Comparison of ENCODE assay signal across 8 cellular contexts in the genomic region with DNA sequence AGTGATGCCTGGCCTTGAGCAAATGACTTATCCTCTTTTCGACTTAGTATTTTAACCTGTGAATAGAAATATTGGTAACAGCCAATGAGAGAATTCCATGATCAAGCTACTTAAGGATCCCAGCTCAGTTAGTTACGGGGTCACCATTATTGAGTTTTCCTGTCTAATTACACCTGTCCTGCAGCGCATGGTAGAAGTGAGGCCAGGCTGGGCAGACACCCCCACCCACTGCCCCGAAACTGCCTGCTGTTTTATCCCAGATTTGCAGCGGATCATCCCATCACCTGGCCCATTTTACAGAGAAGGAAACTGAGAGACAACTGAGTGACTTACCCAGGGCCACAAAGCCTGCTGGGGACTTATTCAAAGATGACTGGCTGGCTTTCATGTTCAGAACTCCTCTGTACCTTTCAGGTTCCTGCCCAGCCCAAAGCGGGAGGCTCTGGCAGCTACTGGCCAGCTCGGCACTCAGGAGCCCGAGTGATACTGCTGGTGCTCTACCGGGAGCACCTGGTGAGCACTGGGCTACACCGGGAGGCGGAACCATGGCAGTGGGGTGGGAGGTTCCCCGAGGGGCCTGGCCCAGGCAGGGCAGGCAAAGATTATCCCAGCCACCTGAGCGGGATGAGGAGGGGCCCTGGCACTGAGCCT. TPM values are rescaled to one million over a fixed set of nuclear protein-coding genes. Genes with fewer than 3 reads are reported as not detected.
A peak's percentile ranks its signal among the peaks of the same experiment; 100 is the strongest.
DNase-seq lines count a peak whose midpoint lies in the region; ATAC-seq lines count a peak whose summit lies in the region.

No MANE protein-coding gene starts in this region.

- H3K27me3 Mint-ChIP-seq in T-helper 1 cell treated with Interleukin-12 subunit alpha and Interleukin-12 subunit beta and Interleukin-4 antibody, amounts not matched to agents 30 μg/mL and 1 μg/mL, for 36 hours (ENCODE audit: low read depth), result no peaks in the 10 kb centered on the region
- H3K27me3 Mint-ChIP-seq in activated naive CD8-positive, alpha-beta T cell treated with anti-CD3 and anti-CD28 coated beads, Interleukin-2, amount 10 ng/mL, durations not matched to agents 7 days and 5 days, result no peaks in the 10 kb centered on the region
- peaks cover 9 to 21% (median 12%) of the 10 kb centered on the region in 3 donors for H3K27me3 Mint-ChIP-seq in immature natural killer cell (ENCODE audit: low read depth in 3 of 3)
- H3K27me3 Mint-ChIP-seq in stimulated activated naive B cell treated with anti-CD40 and anti-IgM and Interleukin-4, amounts not matched to agents 10 μg/mL and 1 μg/mL and 100 μg/mL, for 72 hours, result no peaks in the 10 kb centered on the region

- H3K36me3 Mint-ChIP-seq in T-helper 1 cell treated with Interleukin-12 subunit alpha and Interleukin-12 subunit beta and Interleukin-4 antibody, amounts not matched to agents 30 μg/mL and 1 μg/mL, for 36 hours (ENCODE audit: low read depth), result peaks cover 27% of the 10 kb centered on the region
- H3K36me3 Mint-ChIP-seq in activated naive CD8-positive, alpha-beta T cell treated with anti-CD3 and anti-CD28 coated beads, Interleukin-2, amount 10 ng/mL, durations not matched to agents 7 days and 5 days, result peaks cover 14% of the 10 kb centered on the region
- peaks cover 6 to 11% (median 6%) of the 10 kb centered on the region in 3 donors for H3K36me3 Mint-ChIP-seq in immature natural killer cell
- H3K36me3 Mint-ChIP-seq in stimulated activated naive B cell treated with anti-CD40 and anti-IgM and Interleukin-4, amounts not matched to agents 10 μg/mL and 1 μg/mL and 100 μg/mL, for 72 hours, result peaks cover 48 to 49% of the 10 kb centered on the region in 2 donors

- H3K4me3 Mint-ChIP-seq in T-helper 1 cell treated with Interleukin-12 subunit alpha and Interleukin-12 subunit beta and Interleukin-4 antibody, amounts not matched to agents 30 μg/mL and 1 μg/mL, for 36 hours, result peak overlapping the region; percentile 93
- peak overlapping the region; percentile 91 for H3K4me3 Mint-ChIP-seq in activated naive CD8-positive, alpha-beta T cell treated with anti-CD3 and anti-CD28 coated beads, Interleukin-2, amount 10 ng/mL, durations not matched to agents 7 days and 5 days
- H3K4me3 Mint-ChIP-seq in immature natural killer cell, result peak overlapping the region; percentile 91 to 98 (median 94)
- peak overlapping the region; percentile 97 for H3K4me3 Mint-ChIP-seq in stimulated activated naive B cell treated with anti-CD40 and anti-IgM and Interleukin-4, amounts not matched to agents 10 μg/mL and 1 μg/mL and 100 μg/mL, for 72 hours

- DNase-seq in T-helper 1 cell (no peak), immature natural killer cell (no peak), NCI-H1694 treated with DMSO at 0.1 percent for 48 hours (lab: John Stamatoyannopoulos, UW) (no peak)
- peak; percentile 31 for DNase-seq in activated naive CD8-positive, alpha-beta T cell treated with anti-CD3 and anti-CD28 coated beads, Interleukin-2, amount 10 ng/mL, durations not matched to agents 7 days and 5 days
- no peak for DNase-seq in stimulated activated naive B cell treated with anti-CD40 and anti-IgM and Interleukin-4, amounts not matched to agents 10 μg/mL and 1 μg/mL and 100 μg/mL, for 72 hours
- no peak for DNase-seq in stimulated activated CD4-positive, alpha-beta T cell treated with anti-CD3 and anti-CD28 coated beads, Interleukin-4, amount 100 ng/mL, for 24 hours

- H3K4me1 Mint-ChIP-seq in T-helper 1 cell treated with Interleukin-12 subunit alpha and Interleukin-12 subunit beta and Interleukin-4 antibody, amounts not matched to agents 30 μg/mL and 1 μg/mL, for 36 hours (ENCODE audit: low read depth), result peaks cover 28% of the 10 kb centered on the region
- H3K4me1 Mint-ChIP-seq in activated naive CD8-positive, alpha-beta T cell treated with anti-CD3 and anti-CD28 coated beads, Interleukin-2, amount 10 ng/mL, durations not matched to agents 7 days and 5 days, result peaks cover 27% of the 10 kb centered on the region
- peaks cover 36 to 42% of the 10 kb centered on the region in 2 donors for H3K4me1 Mint-ChIP-seq in immature natural killer cell
- H3K4me1 Mint-ChIP-seq in stimulated activated naive B cell treated with anti-CD40 and anti-IgM and Interleukin-4, amounts not matched to agents 10 μg/mL and 1 μg/mL and 100 μg/mL, for 72 hours, result peaks cover 24 to 45% of the 10 kb centered on the region in 2 donors

- no peak for ATAC-seq in activated naive CD8-positive, alpha-beta T cell treated with anti-CD3 and anti-CD28 coated beads, Interleukin-2, amount 10 ng/mL, durations not matched to agents 7 days and 5 days (ENCODE audit: low read depth)
- ATAC-seq in stimulated activated naive B cell treated with anti-CD40 and anti-IgM and Interleukin-4, amounts not matched to agents 10 μg/mL and 1 μg/mL and 100 μg/mL, for 72 hours (replicated peaks), result no peak
- ATAC-seq in HG03432 (IDR thresholded peaks at IDR 0.05; ENCODE audit: unreplicated experiment), result no peak

- H3K9me3 Mint-ChIP-seq in T-helper 1 cell treated with Interleukin-12 subunit alpha and Interleukin-12 subunit beta and Interleukin-4 antibody, amounts not matched to agents 30 μg/mL and 1 μg/mL, for 36 hours, result no peaks in the 10 kb centered on the region
- H3K9me3 Mint-ChIP-seq in activated naive CD8-positive, alpha-beta T cell treated with anti-CD3 and anti-CD28 coated beads, Interleukin-2, amount 10 ng/mL, durations not matched to agents 7 days and 5 days, result no peaks in the 10 kb centered on the region
- no peaks in the 10 kb centered on the region for H3K9me3 Mint-ChIP-seq in immature natural killer cell
- H3K9me3 Mint-ChIP-seq in stimulated activated naive B cell treated with anti-CD40 and anti-IgM and Interleukin-4, amounts not matched to agents 10 μg/mL and 1 μg/mL and 100 μg/mL, for 72 hours, result no peaks in the 10 kb centered on the region

- POLR2A ChIA-PET in activated naive CD8-positive, alpha-beta T cell treated with anti-CD3 and anti-CD28 coated beads, Interleukin-2, amount 10 ng/mL, durations not matched to agents 7 days and 5 days (lab: Charles Lee), result interaction anchor here (0.8 to 8.3 kb wide), 7 partner anchors 9 to 363 kb away, joined by 3 to 304 read pairs (median 30); partner anchors contain the start of genes CCDC85B, CTSW, EFEMP2 and FIBP

- peak overlapping the region; percentile 96 for H3K27ac Mint-ChIP-seq in T-helper 1 cell treated with Interleukin-12 subunit alpha and Interleukin-12 subunit beta and Interleukin-4 antibody, amounts not matched to agents 30 μg/mL and 1 μg/mL, for 36 hours
- peak overlapping the region; percentile 98 for H3K27ac Mint-ChIP-seq in activated naive CD8-positive, alpha-beta T cell treated with anti-CD3 and anti-CD28 coated beads, Interleukin-2, amount 10 ng/mL, durations not matched to agents 7 days and 5 days
- H3K27ac Mint-ChIP-seq in immature natural killer cell, result peak overlapping the region in 5 of 6 donors; percentile 45 to 91 (median 81)
- H3K27ac Mint-ChIP-seq in stimulated activated naive B cell treated with anti-CD40 and anti-IgM and Interleukin-4, amounts not matched to agents 10 μg/mL and 1 μg/mL and 100 μg/mL, for 72 hours, result peak overlapping the region; percentile 99

RNA-seq across cellular contexts. Expression of gene MUS81, which starts 1.4 kb away (rescaled TPM):
- 100 to 1,000 TPM; 102 to 110 TPM for total RNA-seq in activated naive CD8-positive, alpha-beta T cell treated with anti-CD3 and anti-CD28 coated beads, Interleukin-2, amount 10 ng/mL, durations not matched to agents 7 days and 5 days
- polyA plus RNA-seq in immature natural killer cell, result 10 to 100 TPM; 22.7 to 47.0 (median 32.2) TPM

RNA-seq across cellular contexts. Expression of gene CFL1, which starts 3.7 kb away (rescaled TPM):
- total RNA-seq in activated naive CD8-positive, alpha-beta T cell treated with anti-CD3 and anti-CD28 coated beads, Interleukin-2, amount 10 ng/mL, durations not matched to agents 7 days and 5 days, result 1,000 to 10,000 TPM; 1,357 to 1,424 TPM
- 1,000 to 10,000 TPM; 2,883 to 4,279 (median 3,963) TPM for polyA plus RNA-seq in immature natural killer cell

RNA-seq across cellular contexts. Expression of gene EFEMP2, which starts 10.9 kb away (rescaled TPM):
- total RNA-seq in activated naive CD8-positive, alpha-beta T cell treated with anti-CD3 and anti-CD28 coated beads, Interleukin-2, amount 10 ng/mL, durations not matched to agents 7 days and 5 days, result 10 to 100 TPM; 15.3 to 20.0 TPM
- polyA plus RNA-seq in immature natural killer cell, result 1 to 10 TPM; 1.6 to 6.3 (median 3.6) TPM

RNA-seq across cellular contexts. Expression of gene CTSW, which starts 18.0 kb away (rescaled TPM):
- 100 to 1,000 TPM; 161 to 175 TPM for total RNA-seq in activated naive CD8-positive, alpha-beta T cell treated with anti-CD3 and anti-CD28 coated beads, Interleukin-2, amount 10 ng/mL, durations not matched to agents 7 days and 5 days
- polyA plus RNA-seq in immature natural killer cell, result 1,000 to 10,000 TPM; 2,066 to 3,052 (median 2,928) TPM

RNA-seq across cellular contexts. Expression of gene FIBP, which starts 26.6 kb away (rescaled TPM):
- total RNA-seq in activated naive CD8-positive, alpha-beta T cell treated with anti-CD3 and anti-CD28 coated beads, Interleukin-2, amount 10 ng/mL, durations not matched to agents 7 days and 5 days, result 10 to 100 TPM; 78.2 to 82.9 TPM
- 100 to 1,000 TPM; 120 to 145 (median 141) TPM for polyA plus RNA-seq in immature natural killer cell
